11 cellular contexts compared by ENCODE assay signal in genomic region chr10:50585921-50586739, GRCh38. TPM values are rescaled to one million over a fixed set of nuclear protein-coding genes. Genes with fewer than 3 reads are reported as not detected.
DNase-seq lines count a peak whose midpoint lies in the region; ATAC-seq and TF ChIP-seq lines count a peak whose summit lies in the region.
"Had no signal": no experiment of that assay in that cellular context is flagged by ENCODE, and none has a peak within 500 bp of the region (broad histone marks: within the 10 kb centered on the region; RNA-seq: fewer than 3 reads in every experiment).

No MANE protein-coding gene starts in this region.

- no peaks in the 10 kb centered on the region for H3F3A ChIP-seq in GM23248 (ENCODE audit: insufficient read depth)
- H3F3A ChIP-seq in PC-3 (ENCODE audit: low read length, unreplicated experiment) = no peaks in the 10 kb centered on the region

- peak overlapping the region; percentile 44 for H3K4me2 ChIP-seq in GM23248 (ENCODE audit: unreplicated experiment)
- peak overlapping the region; percentile 28 for H3K4me2 ChIP-seq in PC-3 (ENCODE audit: low read length)

- intact Hi-C loops in PC-3 (cut with micrococcal nuclease) = loop anchor here (1.0 kb wide), 1 partner anchor 38 kb away; no protein-coding TSS in a partner anchor
- intact Hi-C loops in prostate gland (cut with DNase I) = no loop called here

- H3K9me2 ChIP-seq in GM23248 (ENCODE audit: insufficient read depth) (no peaks in the 10 kb centered on the region), PC-3 (replicated peaks; ENCODE audit: low read length) (no peaks in the 10 kb centered on the region)

- H3K9ac ChIP-seq in GM23248 = no peak overlapping the region
- H3K9ac ChIP-seq in PC-3 (ENCODE audit: low read length) = no peak overlapping the region; the same call in 1 of the 2 replicates

- H4K20me1 ChIP-seq in GM23248 (ENCODE audit: insufficient read depth) (no peaks in the 10 kb centered on the region), PC-3 (ENCODE audit: low read length) (no peaks in the 10 kb centered on the region)

- H3K9me3 ChIP-seq in GM23248 (ENCODE audit: low read depth) (no peaks in the 10 kb centered on the region), PC-3 (ENCODE audit: low read length) (no peaks in the 10 kb centered on the region), prostate gland (no peaks in the 10 kb centered on the region)
- H3K9me3 ChIP-seq: heart right ventricle had no signal

- peaks cover 14% of the 10 kb centered on the region for H3K36me3 Mint-ChIP-seq in progenitor cell of endocrine pancreas (ENCODE audit: insufficient read depth)

- peak; percentile 88 for DNase-seq in GM23248
- peak; percentile 92 for DNase-seq in PC-3
- peak; percentile 85 for DNase-seq in epithelial cell of esophagus (ENCODE audit: low read depth)
- no peak for DNase-seq in progenitor cell of endocrine pancreas (ENCODE audit: low spot score, unreplicated experiment)
- DNase-seq in NCI-H187 (lab: John Stamatoyannopoulos, UW) = no peak
- DNase-seq in prostate gland (ENCODE audit: low spot score) = no peak
- no peak for DNase-seq in NCI-H526 (lab: John Stamatoyannopoulos, UW)
- DNase-seq: activated effector memory CD4-positive, alpha-beta T cell treated with Interleukin-2 at 50 U/mL for 16 hours; heart right ventricle had no signal

- peak; percentile 97 for ATAC-seq in PC-3
- ATAC-seq in activated CD4-positive, CD25-positive, alpha-beta regulatory T cell treated with anti-CD3 and anti-CD28 coated beads, Interleukin-2, amount 50 U/mL, for 24 hours = no peak

- peak overlapping the region; percentile 47 for H3K27ac ChIP-seq in GM23248
- peak overlapping the region; percentile 21 for H3K27ac ChIP-seq in PC-3 (ENCODE audit: low read length)
- H3K27ac ChIP-seq in prostate gland = no peak overlapping the region
- H3K27ac ChIP-seq: heart right ventricle had no signal

- H3K27me3 Mint-ChIP-seq in progenitor cell of endocrine pancreas = no peaks in the 10 kb centered on the region

- H3K27me3 ChIP-seq in GM23248 (replicated peaks; ENCODE audit: insufficient read depth) = no peaks in the 10 kb centered on the region
- H3K27me3 ChIP-seq in PC-3 (ENCODE audit: low read length) = no peaks in the 10 kb centered on the region
- no peaks in the 10 kb centered on the region for H3K27me3 ChIP-seq in prostate gland (replicated peaks; ENCODE audit: insufficient read depth)
- H3K27me3 ChIP-seq: heart right ventricle had no signal

- TF ChIP-seq POLR2A in prostate gland (IDR thresholded peaks at IDR 0.05) = no peak

- H3K79me2 ChIP-seq in GM23248 (ENCODE audit: insufficient read depth) = no peaks in the 10 kb centered on the region
- H3K79me2 ChIP-seq in PC-3 (ENCODE audit: low read length) = peaks cover 16% of the 10 kb centered on the region; the same call in 1 of the 2 replicates

- H2AFZ ChIP-seq in GM23248 = peak overlapping the region; percentile 46
- H2AFZ ChIP-seq in PC-3 (ENCODE audit: low read length) = peak overlapping the region; percentile 65

- H3K36me3 ChIP-seq in GM23248 (ENCODE audit: low read depth) = no peaks in the 10 kb centered on the region
- H3K36me3 ChIP-seq in PC-3 (ENCODE audit: low read depth, low read length) = 0 out of 2 replicates have a peak, but pooled peaks cover 9% of the 10 kb centered on the region
- H3K36me3 ChIP-seq in prostate gland = no peaks in the 10 kb centered on the region

- BruUV-seq in PC-3 (replicated peaks; lab: Mats Ljungman, UMichigan) = no TSS peak

- in situ Hi-C loops in GM23248 (cut with MboI) = no loop called here

- CTCF ChIA-PET in PC-3 (lab: Charles Lee) = interaction anchor here (0.6 kb wide), 1 partner anchor 316 kb away, joined by 4 read pairs; no protein-coding TSS in a partner anchor

- no peak for TF ChIP-seq CTCF in PC-3 (conservative IDR thresholded peaks at IDR 0.05; ENCODE audit: low read depth, low read length)
- no peak for TF ChIP-seq CTCF in epithelial cell of esophagus (IDR thresholded peaks at IDR 0.05; ENCODE audit: insufficient read depth, low read depth, low read length, missing control alignments)
- TF ChIP-seq CTCF in progenitor cell of endocrine pancreas (IDR thresholded peaks at IDR 0.05; ENCODE audit: unreplicated experiment) = no peak
- TF ChIP-seq CTCF in prostate gland (IDR thresholded peaks at IDR 0.05) = no peak

- no peaks in the 10 kb centered on the region for H3K9me3 Mint-ChIP-seq in progenitor cell of endocrine pancreas (ENCODE audit: low read depth)
- H3K9me3 Mint-ChIP-seq: mesothelial cell of epicardium had no signal

- WGBS in GM23248 (ENCODE audit: low coverage in 1 of 2, low lambda C conversion rate in 2 of 2, missing lambda C conversion rate in 2 of 2), 2 experiments = 32 to 34% methylated on average over 6 of the region's 6 CpGs
- WGBS in prostate gland = 90% methylated on average over 6 of the region's 6 CpGs

- POLR2A ChIA-PET in PC-3 (lab: Charles Lee; ENCODE audit: unreplicated experiment) = interaction anchor here (0.6 to 0.7 kb wide), 2 partner anchors 15 to 259 kb away, joined by 3 read pairs; no protein-coding TSS in a partner anchor

- peaks cover 11% of the 10 kb centered on the region for H3K4me1 Mint-ChIP-seq in progenitor cell of endocrine pancreas (ENCODE audit: low read depth)

- H3K27ac Mint-ChIP-seq in progenitor cell of endocrine pancreas = peak overlapping the region; percentile 47
- H3K27ac Mint-ChIP-seq: mesothelial cell of epicardium had no signal

- H3K4me3 ChIP-seq in GM23248 (no peak overlapping the region), PC-3 (ENCODE audit: low read length) (no peak overlapping the region), epithelial cell of esophagus (ENCODE audit: low read length) (no peak overlapping the region), prostate gland (no peak overlapping the region)
- H3K4me3 ChIP-seq: heart right ventricle had no signal

- H3K4me1 ChIP-seq in GM23248 (ENCODE audit: insufficient read depth) (peaks cover 10% of the 10 kb centered on the region), PC-3 (ENCODE audit: insufficient read depth, low read length) (peaks cover 21% of the 10 kb centered on the region), prostate gland (replicated peaks) (peaks cover 9% of the 10 kb centered on the region)

- H3K4me3 Mint-ChIP-seq in progenitor cell of endocrine pancreas (ENCODE audit: low read depth) = no peak overlapping the region
- H3K4me3 Mint-ChIP-seq: mesothelial cell of epicardium had no signal

RNA-seq across cellular contexts. Expression of gene SGMS1, which starts 37.6 kb away (rescaled TPM):
- 53.6 and 71.3 TPM in 2 replicates for total RNA-seq in GM23248 (2014; rRNA removed; shearing (Covaris generic))
- 22.7 and 25.1 TPM in 2 replicates for polyA plus RNA-seq in GM23248 (2016; fragmentation: Nextera tagmentation; extraction: Ambion mirVana)
- total RNA-seq in PC-3 (2014; rRNA removed) = 61.4 and 68.2 TPM in 2 replicates
- 25.0 and 28.5 TPM in 2 replicates for total RNA-seq in progenitor cell of endocrine pancreas
- total RNA-seq in prostate gland = 10 to 100 TPM; 67.0 to 68.2 TPM

Comparison
In these comparisons a context has a peak if more than half of its experiments do, and no peak if none do; other contexts are left out.
1. DNase-seq: peak in GM23248 (single experiment), PC-3 (single experiment) and epithelial cell of esophagus (single experiment); none in progenitor cell of endocrine pancreas (single experiment), NCI-H187 (0 of 2), prostate gland (single experiment) and NCI-H526 (0 of 2).
2. H3K27ac ChIP-seq: peak in GM23248 (single experiment) and PC-3 (single experiment); none in prostate gland (0 of 2).